23 cellular contexts compared by ENCODE assay signal in genomic region chr3:67941433-67942030, GRCh38.
"Had no signal": no experiment of that assay in that cellular context is flagged by ENCODE, and none has a peak within 500 bp of the region (broad histone marks: within the 10 kb centered on the region; RNA-seq: fewer than 3 reads in every experiment).

No MANE protein-coding gene starts in this region.

- H3K4me3 ChIP-seq: gastrocnemius medialis, thyroid gland, upper lobe of left lung, vagina had no signal

- H3K9me3 ChIP-seq: gastrocnemius medialis, thyroid gland, upper lobe of left lung, vagina had no signal

- H3K36me3 Mint-ChIP-seq: memory B cell; natural killer cell treated with Interleukin-12 subunit alpha and Interleukin-12 subunit beta and Interleukin-15 and Interleukin-18, amount 100 ng/mL, for 72 hours had no signal

- DNase-seq: activated CD4-positive, alpha-beta T cell treated with anti-CD3 and anti-CD28 coated beads for 4 hours; activated CD4-positive, alpha-beta T cell treated with anti-CD3 and anti-CD28 coated beads, Interleukin-2, amount 50 U/mL, for 4 hours; activated naive CD4-positive, alpha-beta T cell treated with anti-CD3 and anti-CD28 coated beads for 36 hours; activated T-cell treated with anti-CD3 and anti-CD28 coated beads for 4 hours; activated T-cell treated with anti-CD3 and anti-CD28 coated beads, Interleukin-2, amount 50 U/mL, for 72 hours; dermis blood vessel endothelial cell; effector CD8-positive, alpha-beta T cell; gastrocnemius medialis; glutamatergic neuron; kidney; left colon; midbrain; posterior cingulate gyrus; right cardiac atrium; stimulated activated CD4-positive, alpha-beta T cell treated with anti-CD3 and anti-CD28 coated beads, Interleukin-2, amount 100 ng/mL, for 48 hours; stimulated activated naive CD4-positive, alpha-beta T cell treated with Interleukin-2 at 50 U/mL for 16 hours; thyroid gland; upper lobe of left lung had no signal

- H3K27ac Mint-ChIP-seq: activated naive CD4-positive, alpha-beta T cell treated with anti-CD3 and anti-CD28 coated beads for 36 hours; activated T-cell treated with anti-CD3 and anti-CD28 coated beads, Interleukin-2, amount 50 U/mL, for 72 hours; memory B cell; natural killer cell treated with Interleukin-12 subunit alpha and Interleukin-12 subunit beta and Interleukin-15 and Interleukin-18, amount 100 ng/mL, for 72 hours had no signal

- H3K4me1 ChIP-seq: gastrocnemius medialis, thyroid gland, upper lobe of left lung, vagina had no signal

- H3K27me3 Mint-ChIP-seq: central memory CD8-positive, alpha-beta T cell; memory B cell; natural killer cell treated with Interleukin-12 subunit alpha and Interleukin-12 subunit beta and Interleukin-15 and Interleukin-18, amount 100 ng/mL, for 72 hours had no signal

- H3K9me3 Mint-ChIP-seq: activated naive CD4-positive, alpha-beta T cell treated with anti-CD3 and anti-CD28 coated beads for 36 hours; memory B cell; natural killer cell treated with Interleukin-12 subunit alpha and Interleukin-12 subunit beta and Interleukin-15 and Interleukin-18, amount 100 ng/mL, for 72 hours had no signal

- H3K4me3 Mint-ChIP-seq: activated naive CD4-positive, alpha-beta T cell treated with anti-CD3 and anti-CD28 coated beads for 36 hours; activated T-cell treated with anti-CD3 and anti-CD28 coated beads, Interleukin-2, amount 50 U/mL, for 72 hours; central memory CD8-positive, alpha-beta T cell; memory B cell; natural killer cell treated with Interleukin-12 subunit alpha and Interleukin-12 subunit beta and Interleukin-15 and Interleukin-18, amount 100 ng/mL, for 72 hours had no signal

- H3K27me3 ChIP-seq: gastrocnemius medialis, thyroid gland, upper lobe of left lung, vagina had no signal

- H3K27ac ChIP-seq: epithelial cell of prostate, gastrocnemius medialis, thyroid gland, upper lobe of left lung, vagina had no signal

- H3K36me3 ChIP-seq: gastrocnemius medialis, thyroid gland, upper lobe of left lung, vagina had no signal

- ATAC-seq: activated T-cell treated with anti-CD3 and anti-CD28 coated beads, Interleukin-2, amount 50 U/mL, for 72 hours; gastrocnemius medialis; left colon; natural killer cell treated with Interleukin-12 subunit alpha and Interleukin-12 subunit beta and Interleukin-15 and Interleukin-18, amount 100 ng/mL, for 72 hours had no signal

- H3K4me1 Mint-ChIP-seq: memory B cell had no signal
